9 cellular contexts compared by ENCODE assay signal in the genomic region with DNA sequence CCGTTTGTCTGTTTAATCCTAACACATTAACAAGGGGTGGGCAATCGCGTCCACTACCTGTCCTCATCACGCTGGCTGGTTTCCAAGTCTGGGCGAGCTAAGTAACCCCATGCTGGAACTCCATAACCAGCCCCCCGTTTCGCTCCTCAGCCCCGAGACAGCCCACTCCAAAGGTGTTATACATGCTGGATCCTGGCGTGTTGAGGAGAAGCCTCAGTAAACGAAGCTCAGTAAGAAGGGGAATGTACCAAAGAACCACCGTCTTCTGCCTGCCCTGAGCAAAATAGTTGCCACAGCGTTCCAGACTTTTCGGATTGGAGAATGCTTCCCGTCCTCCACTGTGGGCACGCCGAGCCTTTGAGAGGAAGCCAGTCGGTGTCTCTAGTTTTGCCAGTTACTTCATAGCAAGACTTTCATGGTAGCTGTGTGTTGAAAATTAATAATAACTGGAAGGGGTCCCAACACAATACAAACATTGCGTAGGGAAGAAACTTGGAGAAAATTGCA. TPM values are rescaled to one million over a fixed set of nuclear protein-coding genes. Genes with fewer than 3 reads are reported as not detected.
DNase-seq lines count a peak whose midpoint lies in the region; ATAC-seq, FAIRE-seq and TF ChIP-seq lines count a peak whose summit lies in the region.
"Had no signal": no experiment of that assay in that cellular context is flagged by ENCODE, and none has a peak within 500 bp of the region (broad histone marks: within the 10 kb centered on the region; RNA-seq: fewer than 3 reads in every experiment).

No MANE protein-coding gene starts in this region.

- ATAC-seq in GM21381 (IDR thresholded peaks at IDR 0.05; ENCODE audit: unreplicated experiment): no peak

- no peak for TF ChIP-seq POLR2A in vagina (IDR thresholded peaks at IDR 0.05)

- H3K27me3 ChIP-seq in bronchial epithelial cell (ENCODE audit: control insufficient read depth, insufficient read depth, low read length): no peaks in the 10 kb centered on the region
- no peaks in the 10 kb centered on the region for H3K27me3 ChIP-seq in vagina

- DNase-seq in AG04449 (ENCODE audit: low read depth, low spot score) (no peak), bronchial epithelial cell (ENCODE audit: low read depth) (peak; percentile 40), mesothelial cell of epicardium (ENCODE audit: low spot score in 2 of 2, unreplicated experiment in 2 of 2) (no peak), vagina (ENCODE audit: extremely low spot score in 2 of 2) (peak in 1 of 2 donors; percentile 89), DMS114 treated with DMSO at 0.1 percent for 48 hours (lab: John Stamatoyannopoulos, UW; ENCODE audit: unreplicated experiment) (no peak), HTR-8/SVneo (ENCODE audit: insufficient read length, low spot score) (no peak)

- H3K4me1 ChIP-seq in vagina: peaks cover 32% of the 10 kb centered on the region

- no peak for FAIRE-seq in bronchial epithelial cell (lab: Jason Lieb, UNC)
- no peak for FAIRE-seq in HTR-8/SVneo (lab: Jason Lieb, UNC)

- H3K36me3 Mint-ChIP-seq in IgD-negative memory B cell: no peaks in the 10 kb centered on the region
- no peaks in the 10 kb centered on the region for H3K36me3 Mint-ChIP-seq in mesothelial cell of epicardium

- H3K4me3 Mint-ChIP-seq in IgD-negative memory B cell (peak overlapping the region; percentile 63 to 89 (median 81)), mesothelial cell of epicardium (peak overlapping the region; percentile 61)

- H3K9me3 Mint-ChIP-seq in IgD-negative memory B cell: no peaks in the 10 kb centered on the region
- H3K9me3 Mint-ChIP-seq in mesothelial cell of epicardium: no peaks in the 10 kb centered on the region

- H3K36me3 ChIP-seq in bronchial epithelial cell (ENCODE audit: control insufficient read depth, insufficient read depth, low read length): no peaks in the 10 kb centered on the region
- no peaks in the 10 kb centered on the region for H3K36me3 ChIP-seq in vagina

- H3K27ac ChIP-seq in vagina: peak overlapping the region; percentile 93

- intact Hi-C loops in vagina (cut with DNase I): no loop called here

- peak overlapping the region in 2 of 3 donors; percentile 56 to 93 for H3K27ac Mint-ChIP-seq in IgD-negative memory B cell
- peak overlapping the region; percentile 89 for H3K27ac Mint-ChIP-seq in mesothelial cell of epicardium

- H3K4me1 Mint-ChIP-seq in IgD-negative memory B cell: peaks cover 14 to 18% (median 17%) of the 10 kb centered on the region in 3 donors
- peaks cover 47% of the 10 kb centered on the region for H3K4me1 Mint-ChIP-seq in mesothelial cell of epicardium

- CTCF ChIA-PET in AG04449 (lab: Yijun Ruan, JAX): interaction anchor here (0.9 to 4.6 kb wide), 8 partner anchors 11 to 757 kb away, joined by 3 to 44 read pairs (median 4); a partner anchor contains a TSS

- no peak for TF ChIP-seq CTCF in AG04449 (IDR thresholded peaks at IDR 0.05; ENCODE audit: insufficient read depth, low read length, missing control alignments)
- TF ChIP-seq CTCF in bronchial epithelial cell (IDR thresholded peaks at IDR 0.05; ENCODE audit: insufficient read depth, low read length, severe bottlenecking): no peak
- TF ChIP-seq CTCF in mesothelial cell of epicardium (IDR thresholded peaks at IDR 0.05; ENCODE audit: unreplicated experiment): no peak
- no peak for TF ChIP-seq CTCF in vagina (IDR thresholded peaks at IDR 0.05)

- peak overlapping the region; percentile 73 for H3K4me3 ChIP-seq in AG04449 (ENCODE audit: low read depth, low read length)
- peak overlapping the region; percentile 78 for H3K4me3 ChIP-seq in bronchial epithelial cell (ENCODE audit: low read depth, low read length)
- H3K4me3 ChIP-seq in vagina: peak overlapping the region; percentile 67 to 70

- no peaks in the 10 kb centered on the region for H3K9me3 ChIP-seq in vagina

- H3K27me3 Mint-ChIP-seq in IgD-negative memory B cell: no peaks in the 10 kb centered on the region
- H3K27me3 Mint-ChIP-seq in mesothelial cell of epicardium (ENCODE audit: low read depth): no peaks in the 10 kb centered on the region

- POLR2A ChIA-PET in AG04449 (lab: Yijun Ruan, JAX): no interaction called here

RNA-seq across cellular contexts. Expression of a gene that starts 16.1 kb away (rescaled TPM):
- polyA plus RNA-seq in IgD-negative memory B cell: not detected
- total RNA-seq in bronchial epithelial cell (not detected in 2 replicates), mesothelial cell of epicardium (not detected in 3 replicates), vagina (not detected)
- total RNA-seq: myocyte had no signal

RNA-seq across cellular contexts. Expression of a gene that starts 46.9 kb away (rescaled TPM):
- polyA plus RNA-seq in IgD-negative memory B cell: 6.0 TPM
- total RNA-seq in bronchial epithelial cell (44.8 and 59.5 TPM in 2 replicates), mesothelial cell of epicardium (124 to 132 TPM (median 127 TPM) in 3 replicates), vagina (44.7 TPM)

RNA-seq across cellular contexts. Expression of a gene that starts 47.0 kb away (rescaled TPM):
- 15.1 TPM for polyA plus RNA-seq in IgD-negative memory B cell
- total RNA-seq in bronchial epithelial cell (15.8 and 17.3 TPM in 2 replicates), mesothelial cell of epicardium (25.2 to 28.9 TPM (median 26.8 TPM) in 3 replicates), vagina (44.2 TPM)
